Comparison of ENCODE assay signal across 8 cellular contexts in the genomic region with DNA sequence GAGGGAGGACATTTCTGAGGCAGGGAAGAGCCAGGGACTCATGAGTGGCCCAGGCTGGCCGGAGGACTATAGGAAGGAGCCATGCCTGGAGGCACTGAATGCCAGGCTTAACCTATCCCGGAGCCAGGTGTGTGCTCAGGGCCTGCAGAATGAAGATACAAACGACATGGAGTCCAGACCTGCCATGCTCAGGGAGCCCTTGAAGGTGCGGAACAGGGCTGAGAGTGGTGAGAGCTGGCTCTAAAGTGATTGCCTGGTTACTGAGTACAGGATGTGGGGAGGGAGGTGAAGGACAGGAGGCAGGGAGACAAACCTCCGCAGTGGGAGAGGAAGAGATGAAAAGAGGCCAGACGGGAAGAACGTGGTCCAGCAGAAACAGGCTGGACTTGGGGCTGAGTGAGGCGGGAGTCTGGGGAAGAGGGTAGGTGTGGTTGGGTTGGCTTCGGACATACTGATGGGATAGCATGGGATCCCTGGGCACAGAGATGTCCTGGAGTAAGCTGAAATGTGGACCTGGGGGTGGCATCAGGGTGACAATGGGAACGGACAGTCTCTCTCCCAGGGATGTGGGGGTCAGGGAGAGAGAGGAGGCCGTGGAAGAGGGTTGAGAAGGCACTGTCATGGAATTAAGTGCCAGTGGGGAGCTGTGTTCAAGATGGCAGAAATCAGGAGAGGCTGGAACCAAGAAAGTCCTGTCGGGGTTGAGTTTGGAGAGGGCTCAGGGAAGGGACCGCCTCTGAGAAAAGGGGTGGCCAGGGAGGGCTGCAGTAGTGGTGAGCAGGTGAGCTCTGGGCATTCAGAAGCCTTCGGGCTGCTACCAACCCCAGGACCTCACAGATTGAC. TPM values are rescaled to one million over a fixed set of nuclear protein-coding genes. Genes with fewer than 3 reads are reported as not detected.
DNase-seq lines count a peak whose midpoint lies in the region; ATAC-seq and TF ChIP-seq lines count a peak whose summit lies in the region.

No MANE protein-coding gene starts in this region.

- peaks cover 3 to 43% of the 10 kb centered on the region in 2 experiments for H3K36me3 ChIP-seq in SK-N-SH (replicated peaks in 1 of 2; ENCODE audit: control insufficient read depth in 1 of 2, insufficient read depth in 2 of 2, low read length in 1 of 2)
- peaks cover 52% of the 10 kb centered on the region for H3K36me3 ChIP-seq in iPS-15b (ENCODE audit: control insufficient read depth, insufficient read depth, low read length)
- peaks cover 58% of the 10 kb centered on the region for H3K36me3 ChIP-seq in suprapubic skin

- H3F3A ChIP-seq in SK-N-SH (replicated peaks; ENCODE audit: insufficient read depth) = peaks cover 13% of the 10 kb centered on the region

- H3K9ac ChIP-seq in SK-N-SH (peak overlapping the region; percentile 83), iPS-15b (ENCODE audit: low read depth, low read length) (peak overlapping the region; percentile 79)

- H3K4me2 ChIP-seq in SK-N-SH = peak overlapping the region; percentile 99

- H4K20me1 ChIP-seq in SK-N-SH (ENCODE audit: insufficient read depth) = no peaks in the 10 kb centered on the region

- POLR2A ChIA-PET in SK-N-SH (lab: Yijun Ruan, JAX) = interaction anchor here (1.0 to 1.6 kb wide), 2 partner anchors 30 to 48 kb away, joined by 5 read pairs; no protein-coding TSS in a partner anchor

- peak overlapping the region; percentile 77 for H3K4me3 Mint-ChIP-seq in activated naive CD4-positive, alpha-beta T cell treated with anti-CD3 and anti-CD28 coated beads, Interleukin-2, amount 10 ng/mL, durations not matched to agents 7 days and 5 days

- no peak; the same call in 2 of the 3 replicates for ATAC-seq in SK-N-SH treated with all-trans-retinoic acid at 6 μM for 48 hours

- no peak for TF ChIP-seq RAD21 in SK-N-SH (IDR thresholded peaks at IDR 0.05; ENCODE audit: low read length)

- TF ChIP-seq EP300 in SK-N-SH (IDR thresholded peaks at IDR 0.05; ENCODE audit: borderline replicate concordance in 1 of 2, low read depth in 1 of 2, low read length in 1 of 2) (no peak), suprapubic skin (IDR thresholded peaks at IDR 0.05) (no peak)

- H3K27ac ChIP-seq in SK-N-SH (ENCODE audit: low read depth in 2 of 2, low read length in 1 of 2) (peak overlapping the region; percentile 91 to 98), suprapubic skin (peak overlapping the region; percentile 98)

- DNase-seq in SK-N-SH = no peak
- peak; percentile 70 for DNase-seq in activated naive CD4-positive, alpha-beta T cell treated with anti-CD3 and anti-CD28 coated beads, Interleukin-2, amount 10 ng/mL, durations not matched to agents 7 days and 5 days
- DNase-seq in suprapubic skin (ENCODE audit: low spot score in 2 of 2) = no peak
- no peak for DNase-seq in stimulated activated naive CD4-positive, alpha-beta T cell treated with Interleukin-2 at 50 U/mL for 16 hours (lab: John Stamatoyannopoulos, UW)
- no peak for DNase-seq in COLO829 (ENCODE audit: low spot score)
- no peak for DNase-seq in NCI-H2081 treated with DMSO at 0.1 percent for 48 hours (lab: John Stamatoyannopoulos, UW)

- H3K4me1 Mint-ChIP-seq in activated naive CD4-positive, alpha-beta T cell treated with anti-CD3 and anti-CD28 coated beads, Interleukin-2, amount 10 ng/mL, durations not matched to agents 7 days and 5 days = peaks cover 71% of the 10 kb centered on the region

- peak overlapping the region; percentile 62; the same call in 1 of the 2 replicates for H2AFZ ChIP-seq in SK-N-SH (ENCODE audit: low read depth)

- peaks cover 62% of the 10 kb centered on the region for H3K36me3 Mint-ChIP-seq in activated naive CD4-positive, alpha-beta T cell treated with anti-CD3 and anti-CD28 coated beads, Interleukin-2, amount 10 ng/mL, durations not matched to agents 7 days and 5 days

- no peaks in the 10 kb centered on the region for H3K9me3 Mint-ChIP-seq in activated naive CD4-positive, alpha-beta T cell treated with anti-CD3 and anti-CD28 coated beads, Interleukin-2, amount 10 ng/mL, durations not matched to agents 7 days and 5 days

- peaks cover 33% of the 10 kb centered on the region for H3K79me2 ChIP-seq in SK-N-SH (ENCODE audit: insufficient read depth)

- peaks cover 12% of the 10 kb centered on the region for H3K27me3 Mint-ChIP-seq in activated naive CD4-positive, alpha-beta T cell treated with anti-CD3 and anti-CD28 coated beads, Interleukin-2, amount 10 ng/mL, durations not matched to agents 7 days and 5 days

- no peak for TF ChIP-seq POLR2A in suprapubic skin (IDR thresholded peaks at IDR 0.05)

- H3K9me2 ChIP-seq in SK-N-SH = no peaks in the 10 kb centered on the region

- TF ChIP-seq CTCF in SK-N-SH (IDR thresholded peaks at IDR 0.05) (no peak), suprapubic skin (IDR thresholded peaks at IDR 0.05) (no peak)

- WGBS in SK-N-SH (ENCODE audit: low lambda C conversion rate) = 90% methylated on average over 13 of the region's 14 CpGs
- WGBS in suprapubic skin = 72% methylated on average over 14 of the region's 14 CpGs

- H3K4me1 ChIP-seq in SK-N-SH (ENCODE audit: control insufficient read depth in 1 of 2, insufficient read depth in 2 of 2, low read depth in 1 of 2, low read length in 1 of 2) (peaks cover 9 to 30% of the 10 kb centered on the region in 2 experiments; a peak in 3 of 4 replicates), iPS-15b (ENCODE audit: control insufficient read depth, insufficient read depth, low read length) (no peaks in the 10 kb centered on the region), suprapubic skin (peaks cover 54% of the 10 kb centered on the region)

- CTCF ChIA-PET in SK-N-SH (lab: Yijun Ruan, JAX) = interaction anchor here (1.5 to 4.4 kb wide), 10 partner anchors 12 to 95 kb away, joined by 3 to 37 read pairs (median 6); a partner anchor contains a TSS
- CTCF ChIA-PET in activated naive CD4-positive, alpha-beta T cell treated with anti-CD3 and anti-CD28 coated beads, Interleukin-2, amount 10 ng/mL, durations not matched to agents 7 days and 5 days (lab: Charles Lee) = interaction anchor here (0.8 to 3.0 kb wide), 8 partner anchors 10 to 29 kb away, joined by 3 to 22 read pairs (median 10); a partner anchor contains a TSS

- H3K27me3 ChIP-seq in SK-N-SH (ENCODE audit: insufficient read depth) = no peaks in the 10 kb centered on the region
- no peaks in the 10 kb centered on the region for H3K27me3 ChIP-seq in iPS-15b (ENCODE audit: control insufficient read depth, insufficient read depth, low read length)
- H3K27me3 ChIP-seq in suprapubic skin = no peaks in the 10 kb centered on the region

- H3K27ac Mint-ChIP-seq in activated naive CD4-positive, alpha-beta T cell treated with anti-CD3 and anti-CD28 coated beads, Interleukin-2, amount 10 ng/mL, durations not matched to agents 7 days and 5 days = peak overlapping the region; percentile 99

- H3K4me3 ChIP-seq in SK-N-SH (ENCODE audit: low read depth in 2 of 2, low read length in 1 of 2) = peak overlapping the region; percentile 65 to 87
- peak overlapping the region; percentile 76 for H3K4me3 ChIP-seq in iPS-15b (ENCODE audit: low read depth, low read length)
- H3K4me3 ChIP-seq in suprapubic skin = peak overlapping the region; percentile 87

- H3K9me3 ChIP-seq in SK-N-SH (no peaks in the 10 kb centered on the region), iPS-15b (ENCODE audit: control insufficient read depth, insufficient read depth, low read length) (no peaks in the 10 kb centered on the region), suprapubic skin (no peaks in the 10 kb centered on the region)

TF ChIP-seq in SK-N-SH, 30 proteins besides CTCF, POLR2A, EP300 and RAD21 (continues in another document):
- TF ChIP-seq YY1 (IDR thresholded peaks at IDR 0.05; ENCODE audit: low read depth) (no peak), SIN3A (IDR thresholded peaks at IDR 0.05; ENCODE audit: borderline replicate concordance, low read depth, low read length) (no peak)

TF ChIP-seq in SK-N-SH treated with all-trans-retinoic acid at 6 μM for 48 hours, 23 proteins besides CTCF, POLR2A, EP300 and RAD21:
- TF ChIP-seq, protein P1, sequence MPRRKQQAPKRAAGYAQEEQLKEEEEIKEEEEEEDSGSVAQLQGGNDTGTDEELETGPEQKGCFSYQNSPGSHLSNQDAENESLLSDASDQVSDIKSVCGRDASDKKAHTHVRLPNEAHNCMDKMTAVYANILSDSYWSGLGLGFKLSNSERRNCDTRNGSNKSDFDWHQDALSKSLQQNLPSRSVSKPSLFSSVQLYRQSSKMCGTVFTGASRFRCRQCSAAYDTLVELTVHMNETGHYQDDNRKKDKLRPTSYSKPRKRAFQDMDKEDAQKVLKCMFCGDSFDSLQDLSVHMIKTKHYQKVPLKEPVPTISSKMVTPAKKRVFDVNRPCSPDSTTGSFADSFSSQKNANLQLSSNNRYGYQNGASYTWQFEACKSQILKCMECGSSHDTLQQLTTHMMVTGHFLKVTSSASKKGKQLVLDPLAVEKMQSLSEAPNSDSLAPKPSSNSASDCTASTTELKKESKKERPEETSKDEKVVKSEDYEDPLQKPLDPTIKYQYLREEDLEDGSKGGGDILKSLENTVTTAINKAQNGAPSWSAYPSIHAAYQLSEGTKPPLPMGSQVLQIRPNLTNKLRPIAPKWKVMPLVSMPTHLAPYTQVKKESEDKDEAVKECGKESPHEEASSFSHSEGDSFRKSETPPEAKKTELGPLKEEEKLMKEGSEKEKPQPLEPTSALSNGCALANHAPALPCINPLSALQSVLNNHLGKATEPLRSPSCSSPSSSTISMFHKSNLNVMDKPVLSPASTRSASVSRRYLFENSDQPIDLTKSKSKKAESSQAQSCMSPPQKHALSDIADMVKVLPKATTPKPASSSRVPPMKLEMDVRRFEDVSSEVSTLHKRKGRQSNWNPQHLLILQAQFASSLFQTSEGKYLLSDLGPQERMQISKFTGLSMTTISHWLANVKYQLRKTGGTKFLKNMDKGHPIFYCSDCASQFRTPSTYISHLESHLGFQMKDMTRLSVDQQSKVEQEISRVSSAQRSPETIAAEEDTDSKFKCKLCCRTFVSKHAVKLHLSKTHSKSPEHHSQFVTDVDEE (CRISPR knock-in tag; IDR thresholded peaks at IDR 0.05) = no peak
- TF ChIP-seq ESRRG (CRISPR knock-in tag; IDR thresholded peaks at IDR 0.05) = no peak
- no peak for TF ChIP-seq SNAI2 (CRISPR knock-in tag; IDR thresholded peaks at IDR 0.05)
- TF ChIP-seq OSR1 (CRISPR knock-in tag; IDR thresholded peaks at IDR 0.05) = no peak
- TF ChIP-seq ZFP30 (CRISPR knock-in tag; IDR thresholded peaks at IDR 0.05) = no peak

RNA-seq across cellular contexts. Expression of a gene that starts 1.5 kb away (rescaled TPM):
- 50.2 and 51.4 TPM in 2 replicates for polyA plus RNA-seq in SK-N-SH (2012; rRNA removed)
- polyA plus RNA-seq in SK-N-SH (2012; cell fraction: cytosol; rRNA removed) = 17.8 and 26.1 TPM in 2 replicates
- 163 and 206 TPM in 2 replicates for polyA plus RNA-seq in SK-N-SH (2012; cell fraction: nucleus; rRNA removed)
- total RNA-seq in suprapubic skin = 100 to 1,000 TPM in 1 of 4 donors, 10 to 100 TPM in 3; 55.7 to 154 (median 77.2) TPM

RNA-seq across cellular contexts. Expression of a gene that starts 15.8 kb away (rescaled TPM):
- 13.5 and 17.1 TPM in 2 replicates for polyA plus RNA-seq in SK-N-SH (2012; rRNA removed)
- polyA plus RNA-seq in SK-N-SH (2012; cell fraction: cytosol; rRNA removed) = 4.0 and 7.0 TPM in 2 replicates
- 73.4 and 77.8 TPM in 2 replicates for polyA plus RNA-seq in SK-N-SH (2012; cell fraction: nucleus; rRNA removed)
- 100 to 1,000 TPM in 1 of 4 donors, 10 to 100 TPM in 3; 49.4 to 107 (median 63.9) TPM for total RNA-seq in suprapubic skin

RNA-seq across cellular contexts. Expression of a gene that starts 21.3 kb away (rescaled TPM):
- 44.6 and 48.5 TPM in 2 replicates for polyA plus RNA-seq in SK-N-SH (2012; rRNA removed)
- polyA plus RNA-seq in SK-N-SH (2012; cell fraction: cytosol; rRNA removed) = 19.5 and 33.5 TPM in 2 replicates
- 106 and 118 TPM in 2 replicates for polyA plus RNA-seq in SK-N-SH (2012; cell fraction: nucleus; rRNA removed)
- total RNA-seq in suprapubic skin = 100 to 1,000 TPM in 2 of 4 donors, 10 to 100 TPM in 2; 84.3 to 157 (median 105) TPM
